In the genomic region with DNA sequence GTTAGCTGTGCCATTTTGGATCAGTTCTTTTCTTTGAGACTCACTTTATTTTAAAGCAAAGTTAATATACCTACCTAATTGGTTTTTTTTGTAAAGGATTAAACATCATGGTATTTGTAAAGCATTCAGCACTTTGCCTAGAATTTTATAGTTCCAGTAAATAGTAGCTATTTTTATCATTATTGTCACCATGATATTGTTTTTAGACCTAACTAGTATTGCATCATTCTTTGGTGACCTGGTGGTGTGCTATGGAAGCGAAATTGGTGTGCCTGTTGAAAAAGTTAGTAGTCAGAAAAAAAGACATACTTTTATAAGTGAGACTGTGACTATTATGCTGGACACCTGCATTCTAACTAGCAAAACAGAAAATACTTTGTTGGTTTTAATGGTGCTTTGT, we compare ENCODE assay signal across 25 cellular contexts.
"Had no signal": no experiment of that assay in that cellular context is flagged by ENCODE, and none has a peak within 500 bp of the region (broad histone marks: within the 10 kb centered on the region; RNA-seq: fewer than 3 reads in every experiment).

No MANE protein-coding gene starts in this region.

- H3K27ac Mint-ChIP-seq: activated B cell treated with CpG ODN at 0.5 μM for 24 hours; activated CD4-positive, alpha-beta T cell treated with anti-CD3 and anti-CD28 coated beads for 36 hours; activated naive CD8-positive, alpha-beta T cell; activated T-helper 2 cell treated with anti-CD3 and anti-CD28 coated beads, Interferon-gamma antibody, Interleukin-2, Interleukin-4, amounts not matched to agents 10 μg/mL and 5 μg/mL and 100 μg/mL, durations not matched to agents 14 hours and 24 hours and 36 hours; immature natural killer cell; natural killer cell; stimulated activated naive CD8-positive, alpha-beta T cell treated with anti-CD3 and anti-CD28 coated beads, Interleukin-15, Interleukin-2, amounts not matched to agents 100 ng/mL and 50 ng/mL, for 24 hours; T-helper 17 cell had no signal

- H3K27ac ChIP-seq: adrenal gland, epithelial cell of prostate, left lung, neutrophil, pancreas, psoas muscle, tibial nerve had no signal

- H3K27me3 ChIP-seq: adrenal gland, left lung, neutrophil, pancreas, tibial nerve had no signal

- H3K36me3 Mint-ChIP-seq: natural killer cell had no signal

- H3K4me3 Mint-ChIP-seq: activated B cell treated with CpG ODN at 0.5 μM for 24 hours; activated CD4-positive, alpha-beta T cell treated with anti-CD3 and anti-CD28 coated beads for 36 hours; activated naive CD8-positive, alpha-beta T cell; activated T-cell treated with anti-CD3 and anti-CD28 coated beads, Interleukin-2, amount 50 U/mL, for 4 hours; immature natural killer cell; natural killer cell; stimulated activated naive CD8-positive, alpha-beta T cell treated with anti-CD3 and anti-CD28 coated beads, Interleukin-15, Interleukin-2, amounts not matched to agents 100 ng/mL and 50 ng/mL, for 24 hours; T-helper 17 cell had no signal

- H3K4me3 ChIP-seq: adrenal gland, left lung, pancreas, psoas muscle, tibial nerve had no signal

- H3K27me3 Mint-ChIP-seq: activated CD4-positive, alpha-beta T cell treated with anti-CD3 and anti-CD28 coated beads for 36 hours; activated naive CD8-positive, alpha-beta T cell; stimulated activated naive CD8-positive, alpha-beta T cell treated with anti-CD3 and anti-CD28 coated beads, Interleukin-15, Interleukin-2, amounts not matched to agents 100 ng/mL and 50 ng/mL, for 24 hours; T-helper 17 cell had no signal

- H3K9me3 ChIP-seq: adrenal gland, left lung, neutrophil, pancreas, psoas muscle, tibial nerve had no signal

- FAIRE-seq: bronchial epithelial cell, pancreas, urothelium cell line had no signal

- H3K9me3 Mint-ChIP-seq: activated B cell treated with CpG ODN at 0.5 μM for 24 hours; activated T-cell treated with anti-CD3 and anti-CD28 coated beads, Interleukin-2, amount 50 U/mL, for 4 hours; activated T-helper 2 cell treated with anti-CD3 and anti-CD28 coated beads, Interferon-gamma antibody, Interleukin-2, Interleukin-4, amounts not matched to agents 10 μg/mL and 5 μg/mL and 100 μg/mL, durations not matched to agents 14 hours and 24 hours and 36 hours; immature natural killer cell; natural killer cell; stimulated activated naive CD8-positive, alpha-beta T cell treated with anti-CD3 and anti-CD28 coated beads, Interleukin-15, Interleukin-2, amounts not matched to agents 100 ng/mL and 50 ng/mL, for 24 hours had no signal

- H3K36me3 ChIP-seq: adrenal gland, left lung, neutrophil, pancreas, tibial nerve had no signal

- H3K4me1 Mint-ChIP-seq: activated B cell treated with CpG ODN at 0.5 μM for 24 hours had no signal

- DNase-seq: activated B cell treated with CpG ODN at 0.5 μM for 24 hours; activated CD4-positive, alpha-beta T cell treated with anti-CD3 and anti-CD28 coated beads for 36 hours; activated CD4-positive, alpha-beta T cell treated with anti-CD3 and anti-CD28 coated beads, Interleukin-2, amount 50 U/mL, for 48 hours; activated CD8-positive, alpha-beta memory T cell treated with anti-CD3 and anti-CD28 coated beads, Interleukin-2, amount 50 U/mL, for 48 hours; activated naive CD4-positive, alpha-beta T cell; activated T-cell treated with anti-CD3 and anti-CD28 coated beads, Interleukin-2, amount 50 U/mL, for 4 hours; adrenal gland; cortex of kidney; immature natural killer cell; left lung; midbrain; natural killer cell; pancreas; psoas muscle; right cardiac atrium; stimulated activated CD4-positive, alpha-beta T cell treated with anti-CD3 and anti-CD28 coated beads, Interleukin-1b, Interleukin-23, amount 100 ng/mL, for 48 hours; T-helper 17 cell had no signal

- ATAC-seq: activated CD4-positive, alpha-beta T cell treated with anti-CD3 and anti-CD28 coated beads for 36 hours; activated T-cell treated with anti-CD3 and anti-CD28 coated beads, Interleukin-2, amount 50 U/mL, for 4 hours; natural killer cell; pancreas; psoas muscle; T-helper 17 cell had no signal
